ENCODE assay signal across 11 cellular contexts in genomic region chr22:22209080-22209640, GRCh38. TPM values are rescaled to one million over a fixed set of nuclear protein-coding genes. Genes with fewer than 3 reads are reported as not detected.
DNase-seq lines count a peak whose midpoint lies in the region; ATAC-seq, FAIRE-seq and TF ChIP-seq lines count a peak whose summit lies in the region.
"Not testable (repeated sequence)": the region's sequence is repeated elsewhere in the genome, so short reads cannot be mapped to it uniquely, and the experiment has no call there.
"Had no signal": no experiment of that assay in that cellular context is flagged by ENCODE, and none has a peak within 500 bp of the region (broad histone marks: within the 10 kb centered on the region; RNA-seq: fewer than 3 reads in every experiment).

No MANE protein-coding gene starts in this region.

- not testable (repeated sequence) for DNase-seq in GM23338 (ENCODE audit: low spot score); OCI-LY7 (ENCODE audit: low spot score); activated CD4-positive, alpha-beta T cell treated with anti-CD3 and anti-CD28 coated beads for 36 hours; activated T-cell treated with anti-CD3 and anti-CD28 coated beads, Interleukin-2, amount 50 U/mL, for 24 hours; activated naive CD4-positive, alpha-beta T cell treated with anti-CD3 and anti-CD28 coated beads for 36 hours; K562 (ENCODE audit: extremely low read depth in 1 of 4, low spot score in 3 of 4); stimulated activated effector memory CD8-positive, alpha-beta T cell treated with anti-CD3 and anti-CD28 coated beads, Interleukin-12 subunit alpha, Interleukin-12 subunit beta, amount 100 ng/mL, for 72 hours (ENCODE audit: low spot score in 2 of 2)

- peak overlapping the region; percentile 49; the same call in 1 of the 2 replicates for H3K9ac ChIP-seq in BLaER1
- not testable (repeated sequence) for H3K9ac ChIP-seq in K562 (ENCODE audit: insufficient read depth in 1 of 2, low read depth in 2 of 2, low read length in 2 of 2)

- not testable (repeated sequence) for TF ChIP-seq RAD21 in K562 (CRISPR knock-in tag; conservative IDR thresholded peaks at IDR 0.05 in 1 of 2, IDR thresholded peaks at IDR 0.05 in 1 of 2)

- not testable (repeated sequence) for H3K27me3 ChIP-seq in BLaER1
- H3K27me3 ChIP-seq in GM23338 (ENCODE audit: insufficient read depth) (peaks cover 100% of the 10 kb centered on the region), K562 (ENCODE audit: control insufficient read depth in 2 of 2, insufficient read depth in 2 of 2, low read length in 2 of 2) (peaks cover 44 to 45% of the 10 kb centered on the region in 2 experiments)

- H3K4me3 ChIP-seq in BLaER1, GM23338, K562: not testable (repeated sequence)
- H3K4me3 ChIP-seq in OCI-LY7 (ENCODE audit: low read depth, low read length, poor library complexity, severe bottlenecking), result peak overlapping the region; percentile 50

- peaks cover 71% of the 10 kb centered on the region for H3K4me1 ChIP-seq in BLaER1
- not testable (repeated sequence) for H3K4me1 ChIP-seq in GM23338 (ENCODE audit: insufficient read depth); K562 (replicated peaks in 1 of 2; ENCODE audit: control insufficient read depth in 2 of 2, insufficient read depth in 2 of 2, low read length in 2 of 2)
- H3K4me1 ChIP-seq in OCI-LY7 (ENCODE audit: insufficient read depth, low read length, poor library complexity, severe bottlenecking), result peaks cover 64% of the 10 kb centered on the region

- TF ChIP-seq EP300 in K562 (IDR thresholded peaks at IDR 0.05; ENCODE audit: low read length), result not testable (repeated sequence)

- not testable (repeated sequence) for TF ChIP-seq POLR2A in K562 (conservative IDR thresholded peaks at IDR 0.05)

- not testable (repeated sequence) for H3K9me2 ChIP-seq in GM23338 (ENCODE audit: insufficient read depth); OCI-LY7 (ENCODE audit: insufficient read depth, low read length)

- not testable (repeated sequence) for TF ChIP-seq CTCF in GM23338 (conservative IDR thresholded peaks at IDR 0.05; ENCODE audit: low read depth in 2 of 2); OCI-LY7 (conservative IDR thresholded peaks at IDR 0.05; ENCODE audit: low read length); K562 (IDR thresholded peaks at IDR 0.05 in 2 of 3, conservative IDR thresholded peaks at IDR 0.05 in 1 of 3; ENCODE audit: insufficient read depth in 2 of 3, low read depth in 1 of 3, low read length in 3 of 3)

- not testable (repeated sequence) for H3F3A ChIP-seq in GM23338 (replicated peaks; ENCODE audit: low read depth)

- intact Hi-C loops in OCI-LY7 (cut with micrococcal nuclease; ENCODE audit: unreplicated experiment), result loop anchor here (2.0 to 10.0 kb wide), 4 partner anchors 90 to 726 kb away; no protein-coding TSS in a partner anchor
- intact Hi-C loops in activated CD4-positive, alpha-beta T cell treated with anti-CD3 and anti-CD28 coated beads for 36 hours (cut with DNase I, micrococcal nuclease), result loop anchor here (5.0 to 10.0 kb wide), 2 partner anchors 116 to 133 kb away; no protein-coding TSS in a partner anchor
- intact Hi-C loops in activated naive CD4-positive, alpha-beta T cell treated with anti-CD3 and anti-CD28 coated beads for 36 hours (cut with micrococcal nuclease), result loop anchor here (5.0 to 10.0 kb wide), 4 partner anchors 133 to 253 kb away; no protein-coding TSS in a partner anchor
- intact Hi-C loops in K562 (cut with micrococcal nuclease), result loop anchor here (2.0 to 5.0 kb wide), 6 partner anchors 26 to 513 kb away; no protein-coding TSS in a partner anchor

- H3K9me3 Mint-ChIP-seq in GM23338; activated CD4-positive, alpha-beta T cell treated with anti-CD3 and anti-CD28 coated beads for 36 hours (ENCODE audit: low read depth); activated T-cell treated with anti-CD3 and anti-CD28 coated beads, Interleukin-2, amount 50 U/mL, for 24 hours; activated naive CD4-positive, alpha-beta T cell treated with anti-CD3 and anti-CD28 coated beads for 36 hours; stimulated activated effector memory CD8-positive, alpha-beta T cell treated with anti-CD3 and anti-CD28 coated beads, Interleukin-12 subunit alpha, Interleukin-12 subunit beta, amount 100 ng/mL, for 72 hours: not testable (repeated sequence)

- ATAC-seq in GM23338; activated CD4-positive, alpha-beta T cell treated with anti-CD3 and anti-CD28 coated beads for 36 hours; K562; stimulated activated effector memory CD8-positive, alpha-beta T cell treated with anti-CD3 and anti-CD28 coated beads, Interleukin-12 subunit alpha, Interleukin-12 subunit beta, amount 100 ng/mL, for 72 hours: not testable (repeated sequence)

- CTCF ChIA-PET in OCI-LY7 (lab: Charles Lee; ENCODE audit: unreplicated experiment) (interaction anchor here (2.4 kb wide), 1 partner anchor 98 kb away, joined by 8 read pairs; no protein-coding TSS in a partner anchor), K562 (lab: Yijun Ruan, JAX; ENCODE audit: low intra/inter-chr PET ratio) (interaction anchor here (0.5 to 3.5 kb wide), 7 partner anchors 13 to 1479 kb away, joined by 3 to 25 read pairs (median 8); no protein-coding TSS in a partner anchor)
- CTCF ChIA-PET in activated CD4-positive, alpha-beta T cell treated with anti-CD3 and anti-CD28 coated beads for 36 hours (lab: Charles Lee), result interaction anchor here (1.3 to 16.0 kb wide), 9 partner anchors 10 to 134 kb away, joined by 3 to 313 read pairs (median 4); partner anchors contain the start of gene VPREB1
- CTCF ChIA-PET in activated naive CD4-positive, alpha-beta T cell treated with anti-CD3 and anti-CD28 coated beads for 36 hours (lab: Charles Lee), result interaction anchor here (1.5 to 6.8 kb wide), 5 partner anchors 9 to 38 kb away, joined by 5 to 179 read pairs (median 16); no protein-coding TSS in a partner anchor

- H3K4me3 Mint-ChIP-seq in GM23338; activated CD4-positive, alpha-beta T cell treated with anti-CD3 and anti-CD28 coated beads for 36 hours; activated T-cell treated with anti-CD3 and anti-CD28 coated beads, Interleukin-2, amount 50 U/mL, for 24 hours; activated naive CD4-positive, alpha-beta T cell treated with anti-CD3 and anti-CD28 coated beads for 36 hours: not testable (repeated sequence)
- peak overlapping the region; percentile 60 for H3K4me3 Mint-ChIP-seq in stimulated activated effector memory CD8-positive, alpha-beta T cell treated with anti-CD3 and anti-CD28 coated beads, Interleukin-12 subunit alpha, Interleukin-12 subunit beta, amount 100 ng/mL, for 72 hours

- 3% methylated on average over 14 of the region's 14 CpGs for WGBS in K562 (ENCODE audit: insufficient coverage, low coverage, missing lambda C conversion rate)

- not testable (repeated sequence) for H3K36me3 Mint-ChIP-seq in GM23338 (ENCODE audit: low read depth); activated CD4-positive, alpha-beta T cell treated with anti-CD3 and anti-CD28 coated beads for 36 hours (ENCODE audit: low read depth); activated T-cell treated with anti-CD3 and anti-CD28 coated beads, Interleukin-2, amount 50 U/mL, for 24 hours (ENCODE audit: low read depth); activated naive CD4-positive, alpha-beta T cell treated with anti-CD3 and anti-CD28 coated beads for 36 hours (ENCODE audit: low read depth); stimulated activated effector memory CD8-positive, alpha-beta T cell treated with anti-CD3 and anti-CD28 coated beads, Interleukin-12 subunit alpha, Interleukin-12 subunit beta, amount 100 ng/mL, for 72 hours

- H3K79me2 ChIP-seq in GM23338 (replicated peaks; ENCODE audit: insufficient read depth); OCI-LY7 (ENCODE audit: insufficient read depth, low read depth, low read length); K562 (ENCODE audit: control insufficient read depth, insufficient read depth, low read length): not testable (repeated sequence)

- H3K27me3 Mint-ChIP-seq in GM23338 (ENCODE audit: insufficient read depth, low read depth, poor library complexity), result peaks cover 94% of the 10 kb centered on the region
- not testable (repeated sequence) for H3K27me3 Mint-ChIP-seq in activated CD4-positive, alpha-beta T cell treated with anti-CD3 and anti-CD28 coated beads for 36 hours; activated T-cell treated with anti-CD3 and anti-CD28 coated beads, Interleukin-2, amount 50 U/mL, for 24 hours; activated naive CD4-positive, alpha-beta T cell treated with anti-CD3 and anti-CD28 coated beads for 36 hours (ENCODE audit: low read depth)

- not testable (repeated sequence) for H3K4me1 Mint-ChIP-seq in GM23338
- peaks cover 38% of the 10 kb centered on the region for H3K4me1 Mint-ChIP-seq in activated CD4-positive, alpha-beta T cell treated with anti-CD3 and anti-CD28 coated beads for 36 hours
- H3K4me1 Mint-ChIP-seq in activated T-cell treated with anti-CD3 and anti-CD28 coated beads, Interleukin-2, amount 50 U/mL, for 24 hours (ENCODE audit: low read depth), result peaks cover 36% of the 10 kb centered on the region
- H3K4me1 Mint-ChIP-seq in activated naive CD4-positive, alpha-beta T cell treated with anti-CD3 and anti-CD28 coated beads for 36 hours (ENCODE audit: low read depth), result peaks cover 37% of the 10 kb centered on the region
- peaks cover 41% of the 10 kb centered on the region for H3K4me1 Mint-ChIP-seq in stimulated activated effector memory CD8-positive, alpha-beta T cell treated with anti-CD3 and anti-CD28 coated beads, Interleukin-12 subunit alpha, Interleukin-12 subunit beta, amount 100 ng/mL, for 72 hours

- H3K36me3 ChIP-seq in BLaER1; GM23338 (ENCODE audit: insufficient read depth); OCI-LY7 (ENCODE audit: insufficient read depth, low read length); K562 (ENCODE audit: control insufficient read depth, insufficient read depth, low read length): not testable (repeated sequence)

- not testable (repeated sequence) for H3K9me1 ChIP-seq in K562 (ENCODE audit: control insufficient read depth, insufficient read depth, low read length)

- H2AFZ ChIP-seq in GM23338; K562 (ENCODE audit: low read depth, low read length): not testable (repeated sequence)
- peak overlapping the region; percentile 91; the same call in 1 of the 2 replicates for H2AFZ ChIP-seq in OCI-LY7 (ENCODE audit: low read length)

- peak overlapping the region; percentile 81 for H3K27ac ChIP-seq in BLaER1
- H3K27ac ChIP-seq in GM23338 (ENCODE audit: low read depth); K562 (ENCODE audit: extremely low read depth, low read depth, low read length): not testable (repeated sequence)
- H3K27ac ChIP-seq in OCI-LY7 (ENCODE audit: low read depth, low read length, poor library complexity, severe bottlenecking), result peak overlapping the region; percentile 81

- H3K9me3 ChIP-seq in BLaER1; OCI-LY7 (ENCODE audit: low read length); K562 (replicated peaks; ENCODE audit: control insufficient read depth, insufficient read depth, low read depth, low read length): not testable (repeated sequence)

- not testable (repeated sequence) for H3K27ac Mint-ChIP-seq in GM23338
- peak overlapping the region; percentile 63 for H3K27ac Mint-ChIP-seq in activated CD4-positive, alpha-beta T cell treated with anti-CD3 and anti-CD28 coated beads for 36 hours
- peak overlapping the region; percentile 85 for H3K27ac Mint-ChIP-seq in activated T-cell treated with anti-CD3 and anti-CD28 coated beads, Interleukin-2, amount 50 U/mL, for 24 hours
- H3K27ac Mint-ChIP-seq in activated naive CD4-positive, alpha-beta T cell treated with anti-CD3 and anti-CD28 coated beads for 36 hours, result peak overlapping the region; percentile 32
- peak overlapping the region; percentile 93 for H3K27ac Mint-ChIP-seq in stimulated activated effector memory CD8-positive, alpha-beta T cell treated with anti-CD3 and anti-CD28 coated beads, Interleukin-12 subunit alpha, Interleukin-12 subunit beta, amount 100 ng/mL, for 72 hours

- H4K20me1 ChIP-seq in BLaER1; GM23338 (replicated peaks; ENCODE audit: insufficient read depth); OCI-LY7 (ENCODE audit: insufficient read depth, low read length): not testable (repeated sequence)
- peaks cover 13% of the 10 kb centered on the region for H4K20me1 ChIP-seq in K562 (replicated peaks; ENCODE audit: control insufficient read depth, insufficient read depth, low read length)

- not testable (repeated sequence) for FAIRE-seq in K562 (lab: Jason Lieb, UNC)

- BruUV-seq in OCI-LY7 (replicated peaks; lab: Mats Ljungman, UMichigan); K562 (replicated peaks; lab: Mats Ljungman, UMichigan): not testable (repeated sequence)

- in situ Hi-C loops in K562 (cut with MboI), result loop anchor here (5.0 kb wide), 1 partner anchor 378 kb away; no protein-coding TSS in a partner anchor

- POLR2A ChIA-PET in OCI-LY7 (lab: Charles Lee) (interaction anchor here (0.6 to 1.6 kb wide), 6 partner anchors 9 to 375 kb away, joined by 3 to 6 read pairs (median 4); no protein-coding TSS in a partner anchor), K562 (lab: Yijun Ruan, JAX) (interaction anchor here (0.9 to 2.1 kb wide), 7 partner anchors 10 to 141 kb away, joined by 3 to 6 read pairs (median 4); no protein-coding TSS in a partner anchor)
- POLR2A ChIA-PET in activated CD4-positive, alpha-beta T cell treated with anti-CD3 and anti-CD28 coated beads for 36 hours (lab: Charles Lee), result not testable (repeated sequence)

- H3K4me2 ChIP-seq in BLaER1 (peak overlapping the region; percentile 77), OCI-LY7 (ENCODE audit: low read length) (peak overlapping the region; percentile 68)
- H3K4me2 ChIP-seq in GM23338; K562 (ENCODE audit: insufficient read depth, low read length): not testable (repeated sequence)

RNA-seq across cellular contexts. Expression of gene VPREB1, which starts 35.4 kb away (rescaled TPM):
- not detected in 2 replicates for total RNA-seq in GM23338 (2014; rRNA removed; shearing (Covaris generic))
- not detected in 2 replicates for polyA plus RNA-seq in GM23338 (2016; fragmentation: Nextera tagmentation; extraction: Ambion mirVana)
- total RNA-seq in OCI-LY7 (2014; rRNA removed; shearing (Covaris generic)), result 3.6 and 7.0 TPM in 2 replicates
- 1.7 and 2.3 TPM in 2 replicates for total RNA-seq in OCI-LY7 (2022)
- not detected for total RNA-seq in activated CD4-positive, alpha-beta T cell treated with anti-CD3 and anti-CD28 coated beads for 36 hours
- total RNA-seq in activated naive CD4-positive, alpha-beta T cell treated with anti-CD3 and anti-CD28 coated beads for 36 hours, result not detected
- not detected in 2 replicates for total RNA-seq in K562 (2011; cell fraction: chromatin; rRNA removed; ENCODE audit: low replicate concordance)
- not detected in 2 replicates for total RNA-seq in K562 (2011; cell fraction: nucleolus; rRNA removed)
- total RNA-seq in K562 (2011; cell fraction: nucleoplasm; rRNA removed), result not detected in 2 replicates
- total RNA-seq in K562 (2014; rRNA removed), result not detected in 2 replicates
- total RNA-seq in K562 (2014; rRNA removed; fragmentation: Illumina TruSeq; extraction: Trizol), result not detected in 2 replicates
- not detected in 2 replicates for total RNA-seq in K562 (2015; rRNA removed; fragmentation: Illumina TruSeq; extraction: Trizol)
- not detected in 2 replicates for total RNA-seq in K562 (2021)
- polyA plus RNA-seq in K562 (2011; rRNA removed), result not detected in 2 replicates
- polyA plus RNA-seq in K562 (2011; cell fraction: cytosol; rRNA removed), result not detected in 2 replicates
- polyA plus RNA-seq in K562 (2011; cell fraction: nucleus; rRNA removed), result not detected in 2 replicates
- polyA plus RNA-seq in K562 (2012), result not detected in 2 replicates
- polyA plus RNA-seq in K562 (2014; fragmentation: Illumina TruSeq; extraction: Trizol), result not detected in 2 replicates
- not detected for polyA plus RNA-seq in K562 (2014; fragmentation: Nextera tagmentation; extraction: Ambion mirVana)
- not detected in 2 replicates for polyA plus RNA-seq in K562 (2014; rRNA removed)
- polyA minus RNA-seq in K562 (2011; rRNA and poly(A)+ RNA removed), result not detected in 2 replicates
- not detected in 2 replicates for polyA minus RNA-seq in K562 (2011; cell fraction: cytosol; rRNA and poly(A)+ RNA removed)
- polyA minus RNA-seq in K562 (2011; cell fraction: nucleus; rRNA and poly(A)+ RNA removed), result not detected in 2 replicates
- total RNA-seq: CD8-positive, alpha-beta T cell; H1; HT-29 had no signal
- polyA plus RNA-seq: H1 had no signal
